18 cellular contexts compared by ENCODE assay signal in genomic region chr11:61198391-61198790, GRCh38. TPM values are rescaled to one million over a fixed set of nuclear protein-coding genes. Genes with fewer than 3 reads are reported as not detected.
DNase-seq lines count a peak whose midpoint lies in the region; ATAC-seq and TF ChIP-seq lines count a peak whose summit lies in the region.
"Had no signal": no experiment of that assay in that cellular context is flagged by ENCODE, and none has a peak within 500 bp of the region (broad histone marks: within the 10 kb centered on the region; RNA-seq: fewer than 3 reads in every experiment).

No MANE protein-coding gene starts in this region.

- H3K36me3 ChIP-seq in mucosa of descending colon (ENCODE audit: low read depth) = no peaks in the 10 kb centered on the region

- intact Hi-C loops in sciatic nerve (cut with DNase I) = no loop called here
- intact Hi-C loops in mucosa of descending colon (cut with DNase I, micrococcal nuclease) = no loop called here

- H3K4me3 ChIP-seq in mucosa of descending colon = no peak overlapping the region
- H3K4me3 ChIP-seq: A549 had no signal

- H3K9me3 ChIP-seq in mucosa of descending colon = peaks cover 4% of the 10 kb centered on the region
- H3K9me3 ChIP-seq: Caco-2 had no signal

- peak; percentile 10 for DNase-seq in NCI-H1105 (lab: John Stamatoyannopoulos, UW)
- peak; percentile 25 for DNase-seq in NCI-H1105 treated with DMSO at 0.1 percent for 48 hours (lab: John Stamatoyannopoulos, UW)
- peak; percentile 72 for DNase-seq in mesenteric fat pad (ENCODE audit: low spot score)
- peak; percentile 2 for DNase-seq in sciatic nerve (ENCODE audit: low spot score)
- no peak for DNase-seq in mucosa of descending colon
- no peak for DNase-seq in SKM-1 treated with dmso at 0.1 percent for 144 hours (lab: John Stamatoyannopoulos, UW; ENCODE audit: unreplicated experiment)
- no peak for DNase-seq in NCI-H748 (lab: John Stamatoyannopoulos, UW; ENCODE audit: unreplicated experiment)
- DNase-seq: AML-193; Caco-2; CD4-positive, alpha-beta T cell; DMS79 treated with DMSO at 0.1 percent for 48 hours; GF-D8; GOT3; H7; HFFc6; IMR-90 had no signal

- no peaks in the 10 kb centered on the region for H3K4me1 ChIP-seq in mucosa of descending colon (ENCODE audit: low read depth)
- H3K4me1 ChIP-seq: A549, Caco-2 had no signal

- no peak for TF ChIP-seq CTCF in mucosa of descending colon (IDR thresholded peaks at IDR 0.05)

- no peak for ATAC-seq in sciatic nerve
- ATAC-seq in mucosa of descending colon = no peak
- ATAC-seq: A549, HCT116 had no signal

RNA-seq across cellular contexts. Expression of gene PGA3, which starts 4.9 kb away (rescaled TPM):
- total RNA-seq in mesenteric fat pad (47.2 TPM), sciatic nerve (not detected), mucosa of descending colon (1 to 10 TPM in 1 of 3 donors, not detected in 2; 1.1 TPM)
- total RNA-seq: Caco-2; CD4-positive, alpha-beta T cell; H7 had no signal

RNA-seq across cellular contexts. Expression of gene PGA4, which starts 23.8 kb away (rescaled TPM):
- 20.6 TPM for total RNA-seq in mesenteric fat pad
- not detected for total RNA-seq in sciatic nerve
- 1 to 10 TPM in 1 of 3 donors, under 1 TPM in 1, not detected in 1; 0.46 to 1.2 TPM for total RNA-seq in mucosa of descending colon
- total RNA-seq: Caco-2; CD4-positive, alpha-beta T cell; HFFc6; IMR-90 had no signal

RNA-seq across cellular contexts. Expression of gene VPS37C, which starts 37.2 kb away (rescaled TPM):
- total RNA-seq in mesenteric fat pad = 21.5 TPM
- 23.1 TPM for total RNA-seq in sciatic nerve
- 10 to 100 TPM; 28.5 to 30.8 (median 28.5) TPM for total RNA-seq in mucosa of descending colon

RNA-seq across cellular contexts. Expression of gene PGA5, which starts 42.6 kb away (rescaled TPM):
- total RNA-seq in mesenteric fat pad (2.6 TPM), sciatic nerve (not detected), mucosa of descending colon (under 1 TPM in 2 of 3 donors, not detected in 1; 0.41 to 0.75 TPM)
- total RNA-seq: Caco-2; CD4-positive, alpha-beta T cell; HFFc6; IMR-90 had no signal

Comparison
In these comparisons a context has a peak if more than half of its experiments do, and no peak if none do; other contexts are left out.
1. DNase-seq: peak in NCI-H1105 (single experiment), NCI-H1105 treated with DMSO at 0.1 percent for 48 hours (single experiment), mesenteric fat pad (single experiment) and sciatic nerve (single experiment); none in mucosa of descending colon (0 of 3), SKM-1 treated with dmso at 0.1 percent for 144 hours (single experiment) and NCI-H748 (single experiment).
2. RNA of gene PGA3, which starts 4.9 kb away (total RNA-seq): 47.2 TPM in mesenteric fat pad (single experiment); 1.1 TPM in mucosa of descending colon and not detected in sciatic nerve (single experiment); every median in the first group is over 10 times any median in the second.